9 cellular contexts compared by ENCODE assay signal in genomic region chr5:115961413-115962238, GRCh38. TPM values are rescaled to one million over a fixed set of nuclear protein-coding genes. Genes with fewer than 3 reads are reported as not detected.
DNase-seq lines count a peak whose midpoint lies in the region; ATAC-seq and TF ChIP-seq lines count a peak whose summit lies in the region.
"Had no signal": no experiment of that assay in that cellular context is flagged by ENCODE, and none has a peak within 500 bp of the region (broad histone marks: within the 10 kb centered on the region; RNA-seq: fewer than 3 reads in every experiment).

No MANE protein-coding gene starts in this region.

- in situ Hi-C loops in Panc1 (cut with HindIII; ENCODE audit: low pct_unique_long_range_greater_than_20kb, low sequenced_read_pairs), result no loop called here

- no peak overlapping the region for H3K9ac ChIP-seq in fibroblast of lung (ENCODE audit: insufficient read depth, low read length)

- peak; percentile 69 for ATAC-seq in Panc1
- ATAC-seq in HG03469 (IDR thresholded peaks at IDR 0.05; ENCODE audit: unreplicated experiment), result no peak

- no peak overlapping the region for H3K27ac Mint-ChIP-seq in CD14-positive monocyte

- no peaks in the 10 kb centered on the region for H3K9me3 ChIP-seq in Panc1 (ENCODE audit: control insufficient read depth, insufficient read depth, low read depth, low read length)
- H3K9me3 ChIP-seq in fibroblast of lung (ENCODE audit: control insufficient read depth, insufficient read depth, low read depth, low read length), result no peaks in the 10 kb centered on the region
- no peaks in the 10 kb centered on the region for H3K9me3 ChIP-seq in osteoblast (ENCODE audit: low read depth, low read length)
- H3K9me3 ChIP-seq: adrenal gland had no signal

- H3K4me3 ChIP-seq in Panc1 (ENCODE audit: low read depth in 2 of 2, low read length in 2 of 2), result peak overlapping the region; percentile 12 to 35
- peak overlapping the region in 2 of 4 experiments; percentile 2 to 33 for H3K4me3 ChIP-seq in fibroblast of lung (replicated peaks in 1 of 4; ENCODE audit: control extremely low read depth in 1 of 4, insufficient read depth in 1 of 4, low read depth in 3 of 4, low read length in 4 of 4)
- H3K4me3 ChIP-seq in osteoblast (ENCODE audit: insufficient read depth, low read length), result peak overlapping the region; percentile 65

- H3K4me2 ChIP-seq in fibroblast of lung (ENCODE audit: extremely low read depth, insufficient read depth, low read length) (peak overlapping the region; percentile 17), osteoblast (ENCODE audit: insufficient read depth, low read length) (peak overlapping the region; percentile 87)

- TF ChIP-seq CTCF in CD14-positive monocyte (IDR thresholded peaks at IDR 0.05) (no peak), Panc1 (IDR thresholded peaks at IDR 0.05) (no peak), fibroblast of lung (conservative IDR thresholded peaks at IDR 0.05 in 1 of 2, IDR thresholded peaks at IDR 0.05 in 1 of 2; ENCODE audit: low read depth in 1 of 2, low read length in 2 of 2) (no peak), osteoblast (IDR thresholded peaks at IDR 0.05; ENCODE audit: extremely low read depth, low read depth, low read length) (no peak)

- CTCF ChIA-PET in Panc1 (lab: Charles Lee), result no interaction called here

- no peaks in the 10 kb centered on the region for H4K20me1 ChIP-seq in fibroblast of lung (ENCODE audit: control insufficient read depth, extremely low read depth, insufficient read depth, low read length)
- H4K20me1 ChIP-seq in osteoblast (ENCODE audit: insufficient read depth, low read length), result no peaks in the 10 kb centered on the region

- H3K79me2 ChIP-seq in fibroblast of lung (ENCODE audit: control insufficient read depth, insufficient read depth, low read length) (no peaks in the 10 kb centered on the region), osteoblast (ENCODE audit: insufficient read depth, low read length) (no peaks in the 10 kb centered on the region)

- H3K4me3 Mint-ChIP-seq in CD14-positive monocyte, result peak overlapping the region; percentile 20 to 76

- peaks cover 0 to 15% (median 3%) of the 10 kb centered on the region in 7 donors for H3K9me3 Mint-ChIP-seq in CD14-positive monocyte

- BruUV-seq in Panc1 (replicated peaks; lab: Mats Ljungman, UMichigan), result no TSS peak

- H3K27ac ChIP-seq in Panc1 (ENCODE audit: low read length), result no peak overlapping the region
- no peak overlapping the region for H3K27ac ChIP-seq in fibroblast of lung (ENCODE audit: insufficient read depth, low read length)
- H3K27ac ChIP-seq in osteoblast (ENCODE audit: low read depth, low read length), result no peak overlapping the region
- H3K27ac ChIP-seq: adrenal gland had no signal

- H3K4me1 Mint-ChIP-seq in CD14-positive monocyte, result peaks cover 13% of the 10 kb centered on the region

- H3K27me3 ChIP-seq in Panc1 (ENCODE audit: control insufficient read depth, insufficient read depth, low read length) (no peaks in the 10 kb centered on the region; the same call in 1 of the 2 replicates), fibroblast of lung (ENCODE audit: control insufficient read depth, insufficient read depth, low read length) (peaks cover 20% of the 10 kb centered on the region), osteoblast (ENCODE audit: insufficient read depth, low read length) (peaks cover 66% of the 10 kb centered on the region)

- 0 out of 2 replicates have a peak, but pooled peaks cover 2% of the 10 kb centered on the region for H3K4me1 ChIP-seq in Panc1 (ENCODE audit: control insufficient read depth, insufficient read depth, low read length)
- no peaks in the 10 kb centered on the region for H3K4me1 ChIP-seq in fibroblast of lung (ENCODE audit: control insufficient read depth, extremely low read depth, insufficient read depth, low read length)
- peaks cover 9% of the 10 kb centered on the region for H3K4me1 ChIP-seq in osteoblast (ENCODE audit: insufficient read depth, low read length)

- H2AFZ ChIP-seq in fibroblast of lung (ENCODE audit: low read length), result peak overlapping the region; percentile 9
- peak overlapping the region; percentile 85 for H2AFZ ChIP-seq in osteoblast (ENCODE audit: low read length)

- no peak for DNase-seq in CD14-positive monocyte (ENCODE audit: low spot score)
- no peak for DNase-seq in Panc1 (ENCODE audit: low read depth, low spot score)
- peak in 1 of 2 donors; percentile 10 for DNase-seq in fibroblast of lung (ENCODE audit: low read depth in 2 of 2)
- DNase-seq in osteoblast (ENCODE audit: insufficient read length, low spot score, missing footprints), result peak; percentile 74
- DNase-seq in NCI-H2196 treated with DMSO at 0.1 percent for 48 hours (lab: John Stamatoyannopoulos, UW; ENCODE audit: unreplicated experiment), result no peak
- DNase-seq in NCI-H2081 (lab: John Stamatoyannopoulos, UW), result no peak
- DNase-seq in cortex of kidney (lab: John Stamatoyannopoulos, UW), result no peak

- H3K36me3 Mint-ChIP-seq in CD14-positive monocyte, result peaks cover 0 to 2% of the 10 kb centered on the region in 2 donors

- POLR2A ChIA-PET in Panc1 (lab: Charles Lee), result no interaction called here

- no peaks in the 10 kb centered on the region for H3K36me3 ChIP-seq in Panc1 (ENCODE audit: control insufficient read depth, insufficient read depth, low read length)
- H3K36me3 ChIP-seq in fibroblast of lung (ENCODE audit: control insufficient read depth, insufficient read depth, low read length), result no peaks in the 10 kb centered on the region
- H3K36me3 ChIP-seq in osteoblast (ENCODE audit: insufficient read depth, low read length), result no peaks in the 10 kb centered on the region
- H3K36me3 ChIP-seq: adrenal gland had no signal

- intact Hi-C loops in CD14-positive monocyte (cut with micrococcal nuclease), result no loop called here
- intact Hi-C loops in Panc1 (cut with micrococcal nuclease; ENCODE audit: unreplicated experiment), result no loop called here

- peaks cover 67 to 78% (median 70%) of the 10 kb centered on the region in 3 donors for H3K27me3 Mint-ChIP-seq in CD14-positive monocyte (ENCODE audit: low read depth in 3 of 3)

RNA-seq across cellular contexts. Expression of gene LVRN, which starts 0.6 kb away (rescaled TPM):
- polyA plus RNA-seq in CD14-positive monocyte, result not detected
- 0.08 TPM for total RNA-seq in Panc1 (2021; ENCODE audit: unreplicated experiment)
- 0.18 TPM for polyA plus RNA-seq in Panc1 (2012; ENCODE audit: insufficient read length)
- 0.17 and 0.26 TPM in 2 replicates for total RNA-seq in fibroblast of lung
- polyA plus RNA-seq in fibroblast of lung, result 0.07 and 0.10 TPM in 2 replicates
- 0.07 TPM in 1 of 2 replicates, not detected in the other for polyA plus RNA-seq in fibroblast of lung (2012)
- not detected in 2 replicates for polyA minus RNA-seq in fibroblast of lung (ENCODE audit: low replicate concordance)
- total RNA-seq in osteoblast, result under 0.01 and 0.59 TPM in 2 replicates
